ENCODE assay signal across 16 cellular contexts in genomic region chr7:47085491-47086275, GRCh38.
"Had no signal": no experiment of that assay in that cellular context is flagged by ENCODE, and none has a peak within 500 bp of the region (broad histone marks: within the 10 kb centered on the region; RNA-seq: fewer than 3 reads in every experiment).

No MANE protein-coding gene starts in this region.

- H3K27ac Mint-ChIP-seq: activated CD8-positive, alpha-beta T cell treated with anti-CD3 and anti-CD28 coated beads, Interleukin-2, amount 10 ng/mL, durations not matched to agents 7 days and 5 days; activated naive CD8-positive, alpha-beta T cell; brain; nephron progenitor cell; stimulated activated effector memory CD8-positive, alpha-beta T cell treated with anti-CD3 and anti-CD28 coated beads, Interleukin-12 subunit alpha, Interleukin-12 subunit beta, amount 100 ng/mL, for 72 hours; T-helper 17 cell had no signal

- H3K36me3 Mint-ChIP-seq: activated naive CD8-positive, alpha-beta T cell; brain; stimulated activated effector memory CD8-positive, alpha-beta T cell treated with anti-CD3 and anti-CD28 coated beads, Interleukin-12 subunit alpha, Interleukin-12 subunit beta, amount 100 ng/mL, for 72 hours had no signal

- H3K4me3 Mint-ChIP-seq: activated CD8-positive, alpha-beta T cell treated with anti-CD3 and anti-CD28 coated beads, Interleukin-2, amount 10 ng/mL, durations not matched to agents 7 days and 5 days; activated naive CD8-positive, alpha-beta T cell; brain; central memory CD8-positive, alpha-beta T cell; nephron progenitor cell; stimulated activated effector memory CD8-positive, alpha-beta T cell treated with anti-CD3 and anti-CD28 coated beads, Interleukin-12 subunit alpha, Interleukin-12 subunit beta, amount 100 ng/mL, for 72 hours; T-helper 17 cell had no signal

- DNase-seq: activated CD4-positive, alpha-beta T cell treated with anti-CD3 and anti-CD28 coated beads for 48 hours; activated CD8-positive, alpha-beta memory T cell treated with anti-CD3 and anti-CD28 coated beads, Interleukin-2, amount 50 U/mL, for 48 hours; activated CD8-positive, alpha-beta T cell treated with anti-CD3 and anti-CD28 coated beads, Interleukin-2, amount 10 ng/mL, durations not matched to agents 7 days and 5 days; activated gamma-delta T cell treated with Interleukin-2 at 50 U/mL for 16 hours; amygdala; effector CD4-positive, alpha-beta T cell; foreskin keratinocyte; nephron progenitor cell; occipital lobe; stimulated activated CD4-positive, alpha-beta T cell treated with anti-CD3 and anti-CD28 coated beads, Interleukin-12 subunit alpha, Interleukin-12 subunit beta, amount 100 ng/mL, for 4 hours; stimulated activated CD4-positive, alpha-beta T cell treated with anti-CD3 and anti-CD28 coated beads, Interleukin-2, amount 100 ng/mL, for 24 hours; T-helper 17 cell had no signal

- H3K9me3 Mint-ChIP-seq: central memory CD8-positive, alpha-beta T cell had no signal

- H3K4me1 Mint-ChIP-seq: central memory CD8-positive, alpha-beta T cell; stimulated activated effector memory CD8-positive, alpha-beta T cell treated with anti-CD3 and anti-CD28 coated beads, Interleukin-12 subunit alpha, Interleukin-12 subunit beta, amount 100 ng/mL, for 72 hours; T-helper 17 cell had no signal
